1 cellular context compared by ENCODE assay signal in genomic region chr11:567629-568258, GRCh38.
TF ChIP-seq lines count a peak whose summit lies in the region.

No MANE protein-coding gene starts in this region.

TF ChIP-seq in HepG2, 621 proteins besides CTCF, POLR2A, EP300 and RAD21 (continued from another document and continues in another):
- peak; percentile 11; the same call in 1 of the 2 replicates for TF ChIP-seq ESRRA (CRISPR knock-in tag; IDR thresholded peaks at IDR 0.05; ENCODE audit: low read depth)
- no peak for TF ChIP-seq AHR (CRISPR knock-in tag; IDR thresholded peaks at IDR 0.05)
- no peak for TF ChIP-seq ZNF616 (CRISPR knock-in tag; IDR thresholded peaks at IDR 0.05; ENCODE audit: low read depth)
- no peak for TF ChIP-seq PRMT3 (CRISPR knock-in tag; IDR thresholded peaks at IDR 0.05; ENCODE audit: borderline replicate concordance, low read depth)
- TF ChIP-seq ZNF644 (CRISPR knock-in tag; IDR thresholded peaks at IDR 0.05; ENCODE audit: low read depth) = no peak
- peak; percentile 54; the same call in 1 of the 2 replicates for TF ChIP-seq KDM5B (CRISPR knock-in tag; IDR thresholded peaks at IDR 0.05; ENCODE audit: borderline replicate concordance)
- TF ChIP-seq, protein P1, sequence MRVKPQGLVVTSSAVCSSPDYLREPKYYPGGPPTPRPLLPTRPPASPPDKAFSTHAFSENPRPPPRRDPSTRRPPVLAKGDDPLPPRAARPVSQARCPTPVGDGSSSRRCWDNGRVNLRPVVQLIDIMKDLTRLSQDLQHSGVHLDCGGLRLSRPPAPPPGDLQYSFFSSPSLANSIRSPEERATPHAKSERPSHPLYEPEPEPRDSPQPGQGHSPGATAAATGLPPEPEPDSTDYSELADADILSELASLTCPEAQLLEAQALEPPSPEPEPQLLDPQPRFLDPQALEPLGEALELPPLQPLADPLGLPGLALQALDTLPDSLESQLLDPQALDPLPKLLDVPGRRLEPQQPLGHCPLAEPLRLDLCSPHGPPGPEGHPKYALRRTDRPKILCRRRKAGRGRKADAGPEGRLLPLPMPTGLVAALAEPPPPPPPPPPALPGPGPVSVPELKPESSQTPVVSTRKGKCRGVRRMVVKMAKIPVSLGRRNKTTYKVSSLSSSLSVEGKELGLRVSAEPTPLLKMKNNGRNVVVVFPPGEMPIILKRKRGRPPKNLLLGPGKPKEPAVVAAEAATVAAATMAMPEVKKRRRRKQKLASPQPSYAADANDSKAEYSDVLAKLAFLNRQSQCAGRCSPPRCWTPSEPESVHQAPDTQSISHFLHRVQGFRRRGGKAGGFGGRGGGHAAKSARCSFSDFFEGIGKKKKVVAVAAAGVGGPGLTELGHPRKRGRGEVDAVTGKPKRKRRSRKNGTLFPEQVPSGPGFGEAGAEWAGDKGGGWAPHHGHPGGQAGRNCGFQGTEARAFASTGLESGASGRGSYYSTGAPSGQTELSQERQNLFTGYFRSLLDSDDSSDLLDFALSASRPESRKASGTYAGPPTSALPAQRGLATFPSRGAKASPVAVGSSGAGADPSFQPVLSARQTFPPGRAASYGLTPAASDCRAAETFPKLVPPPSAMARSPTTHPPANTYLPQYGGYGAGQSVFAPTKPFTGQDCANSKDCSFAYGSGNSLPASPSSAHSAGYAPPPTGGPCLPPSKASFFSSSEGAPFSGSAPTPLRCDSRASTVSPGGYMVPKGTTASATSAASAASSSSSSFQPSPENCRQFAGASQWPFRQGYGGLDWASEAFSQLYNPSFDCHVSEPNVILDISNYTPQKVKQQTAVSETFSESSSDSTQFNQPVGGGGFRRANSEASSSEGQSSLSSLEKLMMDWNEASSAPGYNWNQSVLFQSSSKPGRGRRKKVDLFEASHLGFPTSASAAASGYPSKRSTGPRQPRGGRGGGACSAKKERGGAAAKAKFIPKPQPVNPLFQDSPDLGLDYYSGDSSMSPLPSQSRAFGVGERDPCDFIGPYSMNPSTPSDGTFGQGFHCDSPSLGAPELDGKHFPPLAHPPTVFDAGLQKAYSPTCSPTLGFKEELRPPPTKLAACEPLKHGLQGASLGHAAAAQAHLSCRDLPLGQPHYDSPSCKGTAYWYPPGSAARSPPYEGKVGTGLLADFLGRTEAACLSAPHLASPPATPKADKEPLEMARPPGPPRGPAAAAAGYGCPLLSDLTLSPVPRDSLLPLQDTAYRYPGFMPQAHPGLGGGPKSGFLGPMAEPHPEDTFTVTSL (CRISPR knock-in tag; IDR thresholded peaks at IDR 0.05; ENCODE audit: borderline replicate concordance) = no peak
- TF ChIP-seq ZNF232 (CRISPR knock-in tag; IDR thresholded peaks at IDR 0.05; ENCODE audit: borderline replicate concordance) = 0 out of 2 replicates have a peak, but pooled peaks have one; percentile 37
- TF ChIP-seq KLF16 (CRISPR knock-in tag; IDR thresholded peaks at IDR 0.05) = no peak
- TF ChIP-seq HDAC1 (CRISPR knock-in tag; IDR thresholded peaks at IDR 0.05) = peak; percentile 71; the same call in 1 of the 2 replicates
- no peak; the same call in 1 of the 2 replicates for TF ChIP-seq ZBTB42 (CRISPR knock-in tag; IDR thresholded peaks at IDR 0.05)
- TF ChIP-seq ZNF710 (CRISPR knock-in tag; IDR thresholded peaks at IDR 0.05; ENCODE audit: borderline replicate concordance) = no peak
- TF ChIP-seq, protein P2, sequence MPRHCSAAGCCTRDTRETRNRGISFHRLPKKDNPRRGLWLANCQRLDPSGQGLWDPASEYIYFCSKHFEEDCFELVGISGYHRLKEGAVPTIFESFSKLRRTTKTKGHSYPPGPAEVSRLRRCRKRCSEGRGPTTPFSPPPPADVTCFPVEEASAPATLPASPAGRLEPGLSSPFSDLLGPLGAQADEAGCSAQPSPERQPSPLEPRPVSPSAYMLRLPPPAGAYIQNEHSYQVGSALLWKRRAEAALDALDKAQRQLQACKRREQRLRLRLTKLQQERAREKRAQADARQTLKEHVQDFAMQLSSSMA (CRISPR knock-in tag; IDR thresholded peaks at IDR 0.05) = no peak
- peak; percentile 33 for TF ChIP-seq PTBP1 (IDR thresholded peaks at IDR 0.05; ENCODE audit: low read depth, low read length, poor library complexity, severe bottlenecking)
- no peak for TF ChIP-seq ZNF33A (CRISPR knock-in tag; IDR thresholded peaks at IDR 0.05; ENCODE audit: borderline replicate concordance)
- no peak for TF ChIP-seq PREB (CRISPR knock-in tag; IDR thresholded peaks at IDR 0.05)
- no peak for TF ChIP-seq KLF15 (CRISPR knock-in tag; IDR thresholded peaks at IDR 0.05; ENCODE audit: borderline replicate concordance)
- TF ChIP-seq, protein P3, sequence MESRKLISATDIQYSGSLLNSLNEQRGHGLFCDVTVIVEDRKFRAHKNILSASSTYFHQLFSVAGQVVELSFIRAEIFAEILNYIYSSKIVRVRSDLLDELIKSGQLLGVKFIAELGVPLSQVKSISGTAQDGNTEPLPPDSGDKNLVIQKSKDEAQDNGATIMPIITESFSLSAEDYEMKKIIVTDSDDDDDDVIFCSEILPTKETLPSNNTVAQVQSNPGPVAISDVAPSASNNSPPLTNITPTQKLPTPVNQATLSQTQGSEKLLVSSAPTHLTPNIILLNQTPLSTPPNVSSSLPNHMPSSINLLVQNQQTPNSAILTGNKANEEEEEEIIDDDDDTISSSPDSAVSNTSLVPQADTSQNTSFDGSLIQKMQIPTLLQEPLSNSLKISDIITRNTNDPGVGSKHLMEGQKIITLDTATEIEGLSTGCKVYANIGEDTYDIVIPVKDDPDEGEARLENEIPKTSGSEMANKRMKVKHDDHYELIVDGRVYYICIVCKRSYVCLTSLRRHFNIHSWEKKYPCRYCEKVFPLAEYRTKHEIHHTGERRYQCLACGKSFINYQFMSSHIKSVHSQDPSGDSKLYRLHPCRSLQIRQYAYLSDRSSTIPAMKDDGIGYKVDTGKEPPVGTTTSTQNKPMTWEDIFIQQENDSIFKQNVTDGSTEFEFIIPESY (CRISPR knock-in tag; IDR thresholded peaks at IDR 0.05) = no peak
- no peak; the same call in 1 of the 2 replicates for TF ChIP-seq ZNF670 (CRISPR knock-in tag; IDR thresholded peaks at IDR 0.05; ENCODE audit: borderline replicate concordance)
- TF ChIP-seq HNRNPL (IDR thresholded peaks at IDR 0.05; ENCODE audit: low read depth, low read length) = 0 out of 2 replicates have a peak, but pooled peaks have one; percentile 25
- TF ChIP-seq, protein P4, sequence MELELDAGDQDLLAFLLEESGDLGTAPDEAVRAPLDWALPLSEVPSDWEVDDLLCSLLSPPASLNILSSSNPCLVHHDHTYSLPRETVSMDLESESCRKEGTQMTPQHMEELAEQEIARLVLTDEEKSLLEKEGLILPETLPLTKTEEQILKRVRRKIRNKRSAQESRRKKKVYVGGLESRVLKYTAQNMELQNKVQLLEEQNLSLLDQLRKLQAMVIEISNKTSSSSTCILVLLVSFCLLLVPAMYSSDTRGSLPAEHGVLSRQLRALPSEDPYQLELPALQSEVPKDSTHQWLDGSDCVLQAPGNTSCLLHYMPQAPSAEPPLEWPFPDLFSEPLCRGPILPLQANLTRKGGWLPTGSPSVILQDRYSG (CRISPR knock-in tag; IDR thresholded peaks at IDR 0.05) = no peak
- no peak for TF ChIP-seq ZNF556 (CRISPR knock-in tag; IDR thresholded peaks at IDR 0.05; ENCODE audit: borderline replicate concordance)
- TF ChIP-seq, protein P5, sequence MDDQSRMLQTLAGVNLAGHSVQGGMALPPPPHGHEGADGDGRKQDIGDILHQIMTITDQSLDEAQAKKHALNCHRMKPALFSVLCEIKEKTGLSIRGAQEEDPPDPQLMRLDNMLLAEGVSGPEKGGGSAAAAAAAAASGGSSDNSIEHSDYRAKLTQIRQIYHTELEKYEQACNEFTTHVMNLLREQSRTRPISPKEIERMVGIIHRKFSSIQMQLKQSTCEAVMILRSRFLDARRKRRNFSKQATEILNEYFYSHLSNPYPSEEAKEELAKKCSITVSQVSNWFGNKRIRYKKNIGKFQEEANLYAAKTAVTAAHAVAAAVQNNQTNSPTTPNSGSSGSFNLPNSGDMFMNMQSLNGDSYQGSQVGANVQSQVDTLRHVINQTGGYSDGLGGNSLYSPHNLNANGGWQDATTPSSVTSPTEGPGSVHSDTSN (CRISPR knock-in tag; IDR thresholded peaks at IDR 0.05; ENCODE audit: borderline replicate concordance) = no peak
- no peak for TF ChIP-seq HNRNPK (IDR thresholded peaks at IDR 0.05; ENCODE audit: low read depth, low read length, poor library complexity, severe bottlenecking)
- no peak for TF ChIP-seq PLSCR1 (CRISPR knock-in tag; IDR thresholded peaks at IDR 0.05; ENCODE audit: borderline replicate concordance)
- no peak for TF ChIP-seq MZF1 (CRISPR knock-in tag; IDR thresholded peaks at IDR 0.05; ENCODE audit: borderline replicate concordance)
- TF ChIP-seq ZNF549 (CRISPR knock-in tag; IDR thresholded peaks at IDR 0.05) = no peak
- no peak for TF ChIP-seq RFX3 (CRISPR knock-in tag; IDR thresholded peaks at IDR 0.05)
- TF ChIP-seq, protein P6, sequence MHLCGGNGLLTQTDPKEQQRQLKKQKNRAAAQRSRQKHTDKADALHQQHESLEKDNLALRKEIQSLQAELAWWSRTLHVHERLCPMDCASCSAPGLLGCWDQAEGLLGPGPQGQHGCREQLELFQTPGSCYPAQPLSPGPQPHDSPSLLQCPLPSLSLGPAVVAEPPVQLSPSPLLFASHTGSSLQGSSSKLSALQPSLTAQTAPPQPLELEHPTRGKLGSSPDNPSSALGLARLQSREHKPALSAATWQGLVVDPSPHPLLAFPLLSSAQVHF (CRISPR knock-in tag; IDR thresholded peaks at IDR 0.05) = no peak
- TF ChIP-seq GATAD1 (CRISPR knock-in tag; IDR thresholded peaks at IDR 0.05) = no peak; the same call in 1 of the 2 replicates
- TF ChIP-seq HNRNPH1 (optimal IDR thresholded peaks at IDR 0.05; ENCODE audit: low read depth, low read length) = no peak
- no peak for TF ChIP-seq TARDBP (CRISPR knock-in tag; IDR thresholded peaks at IDR 0.05)
- no peak for TF ChIP-seq NFYC (CRISPR knock-in tag; IDR thresholded peaks at IDR 0.05)
- TF ChIP-seq NFATC3 (CRISPR knock-in tag; IDR thresholded peaks at IDR 0.05) = no peak
- no peak for TF ChIP-seq ZBTB10 (CRISPR knock-in tag; IDR thresholded peaks at IDR 0.05; ENCODE audit: borderline replicate concordance)
- TF ChIP-seq ZNF841 (CRISPR knock-in tag; IDR thresholded peaks at IDR 0.05; ENCODE audit: borderline replicate concordance) = no peak
